Comparison of ENCODE assay signal across 26 cellular contexts in the genomic region with DNA sequence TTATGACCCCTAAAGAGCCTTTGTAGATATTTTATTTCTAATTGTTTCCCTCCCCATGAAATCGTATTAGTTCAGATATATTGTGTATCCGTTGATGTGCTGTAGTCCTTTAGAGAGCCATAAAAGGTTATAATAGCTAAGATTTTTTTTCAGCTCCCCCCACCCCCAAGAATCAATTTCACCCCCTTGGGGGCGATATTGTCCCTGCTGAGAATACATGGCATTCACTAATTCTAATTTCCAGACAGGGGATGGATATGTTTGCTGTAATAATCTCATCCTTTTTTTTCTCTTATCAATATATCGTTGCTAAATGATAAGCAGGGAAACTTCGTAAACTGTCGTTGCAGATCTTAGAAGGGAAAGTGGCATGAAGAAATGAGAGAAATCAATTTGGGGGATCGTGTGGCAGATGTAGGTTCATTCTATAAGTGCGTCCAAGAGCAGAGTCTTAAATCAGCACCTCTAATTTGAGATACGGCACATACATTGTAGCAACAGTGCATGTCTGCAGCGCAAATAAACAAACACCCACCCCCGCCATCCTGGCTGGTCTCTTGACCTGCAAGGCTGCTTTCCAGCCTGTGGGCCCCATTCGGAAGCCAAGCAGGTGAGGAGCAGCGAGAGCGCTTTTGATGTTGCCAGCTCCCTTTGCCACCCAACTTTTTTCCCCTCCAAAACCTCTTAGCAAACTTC.
A peak's percentile ranks its signal among the peaks of the same experiment; 100 is the strongest.
DNase-seq lines count a peak whose midpoint lies in the region; ATAC-seq, FAIRE-seq and TF ChIP-seq lines count a peak whose summit lies in the region.
"Had no signal": no experiment of that assay in that cellular context is flagged by ENCODE, and none has a peak within 500 bp of the region (broad histone marks: within the 10 kb centered on the region; RNA-seq: fewer than 3 reads in every experiment).

No MANE protein-coding gene starts in this region.

- TF ChIP-seq POLR2A in HepG2 (IDR thresholded peaks at IDR 0.05; ENCODE audit: insufficient read depth in 1 of 2, low read depth in 2 of 2, low read length in 2 of 2) = no peak

- H3K36me3 ChIP-seq in liver (ENCODE audit: control insufficient read depth in 4 of 4, insufficient read depth in 3 of 4, low read depth in 1 of 4, low read length in 3 of 4) = no peaks in the 10 kb centered on the region
- no peaks in the 10 kb centered on the region; a peak in 1 of 5 replicates for H3K36me3 ChIP-seq in HepG2 (replicated peaks in 1 of 2; ENCODE audit: control insufficient read depth in 1 of 2, insufficient read depth in 2 of 2, low read length in 2 of 2)
- H3K36me3 ChIP-seq: BLaER1, cardiac muscle cell, ovary, Peyer's patch, right lobe of liver, upper lobe of left lung had no signal

- H3K9me3 Mint-ChIP-seq in mesothelial cell of epicardium = no peaks in the 10 kb centered on the region
- H3K9me3 Mint-ChIP-seq: T-helper 1 cell treated with Interleukin-12 subunit alpha and Interleukin-12 subunit beta and Interleukin-4 antibody, amounts not matched to agents 30 μg/mL and 1 μg/mL, for 36 hours had no signal

- no peaks in the 10 kb centered on the region for H3K36me3 Mint-ChIP-seq in mesothelial cell of epicardium

- no peak overlapping the region for H3K9ac ChIP-seq in liver (ENCODE audit: low read depth in 1 of 2, low read length in 2 of 2)
- H3K9ac ChIP-seq in HepG2 (ENCODE audit: insufficient read depth, low read depth, low read length) = no peak overlapping the region
- H3K9ac ChIP-seq: BLaER1, GM23248 had no signal

- TF ChIP-seq RAD21 in liver (IDR thresholded peaks at IDR 0.05) (peak; percentile 18 to 31), HepG2 (CRISPR knock-in tag; IDR thresholded peaks at IDR 0.05) (no peak)

- no peak for DNase-seq in HepG2 (ENCODE audit: low spot score)
- DNase-seq in dorsolateral prefrontal cortex = no peak
- no peak for DNase-seq in mesothelial cell of epicardium (ENCODE audit: low spot score in 2 of 2, unreplicated experiment in 2 of 2)
- DNase-seq in HPDE6-E6E7 (ENCODE audit: extremely low spot score) = no peak
- no peak for DNase-seq in HT-29 (ENCODE audit: low spot score)
- DNase-seq in inferior parietal cortex (ENCODE audit: extremely low spot score) = no peak
- DNase-seq: activated CD4-positive, alpha-beta T cell treated with anti-CD3 and anti-CD28 coated beads for 4 hours; activated naive CD4-positive, alpha-beta T cell treated with Interleukin-2 at 50 U/mL for 16 hours; activated T-cell treated with anti-CD3 and anti-CD28 coated beads, Interleukin-2, amount 50 U/mL, for 4 hours; Caco-2; erythroblast; foreskin fibroblast; GM23248; KG1; kidney; mammary epithelial cell; NCI-H226; ovary; Peyer's patch; right lobe of liver; upper lobe of left lung had no signal

- no peaks in the 10 kb centered on the region for H3K4me1 ChIP-seq in liver (ENCODE audit: control insufficient read depth in 4 of 4, insufficient read depth in 4 of 4, low read length in 3 of 4)
- no peaks in the 10 kb centered on the region for H3K4me1 ChIP-seq in HepG2 (ENCODE audit: insufficient read depth, low read length)
- H3K4me1 ChIP-seq: BLaER1, Caco-2, Peyer's patch, right lobe of liver, upper lobe of left lung had no signal

- peak overlapping the region; percentile 12 for H3K4me3 Mint-ChIP-seq in mesothelial cell of epicardium
- H3K4me3 Mint-ChIP-seq: activated T-cell treated with anti-CD3 and anti-CD28 coated beads, Interleukin-2, amount 50 U/mL, for 4 hours; T-helper 1 cell treated with Interleukin-12 subunit alpha and Interleukin-12 subunit beta and Interleukin-4 antibody, amounts not matched to agents 30 μg/mL and 1 μg/mL, for 36 hours had no signal

- in situ Hi-C loops in HepG2 (cut with HindIII; ENCODE audit: extremely low pct_ligation_motif_present, low pct_unique_long_range_greater_than_20kb) = no loop called here

- no peaks in the 10 kb centered on the region for H3K9me3 ChIP-seq in liver (ENCODE audit: control insufficient read depth in 4 of 4, low read length in 3 of 4)
- H3K9me3 ChIP-seq in HepG2 (ENCODE audit: low read length) = no peaks in the 10 kb centered on the region
- H3K9me3 ChIP-seq: BLaER1, Caco-2, ovary, Peyer's patch, right lobe of liver, upper lobe of left lung had no signal

- CTCF ChIA-PET in HepG2 (lab: Yijun Ruan, JAX; ENCODE audit: low intra/inter-chr PET ratio, low total read pairs) = no interaction called here

- no peaks in the 10 kb centered on the region for H3K79me2 ChIP-seq in HepG2 (ENCODE audit: insufficient read depth, low read length)

- H3K27ac Mint-ChIP-seq in mesothelial cell of epicardium = no peak overlapping the region
- H3K27ac Mint-ChIP-seq: T-helper 1 cell treated with Interleukin-12 subunit alpha and Interleukin-12 subunit beta and Interleukin-4 antibody, amounts not matched to agents 30 μg/mL and 1 μg/mL, for 36 hours had no signal

- intact Hi-C loops in HepG2 (cut with micrococcal nuclease; ENCODE audit: unreplicated experiment) (no loop called here), dorsolateral prefrontal cortex (cut with DNase I) (no loop called here)

- H3K4me2 ChIP-seq in HepG2 (ENCODE audit: low read depth, low read length) = no peak overlapping the region
- H3K4me2 ChIP-seq: BLaER1 had no signal

- no peak for TF ChIP-seq EP300 in HepG2 (IDR thresholded peaks at IDR 0.05; ENCODE audit: low read depth in 2 of 2, low read length in 2 of 2)
- TF ChIP-seq EP300 in HepG2 (CRISPR knock-in tag; IDR thresholded peaks at IDR 0.05; ENCODE audit: borderline replicate concordance) = no peak

- peaks cover 32% of the 10 kb centered on the region for H3K27me3 Mint-ChIP-seq in mesothelial cell of epicardium (ENCODE audit: low read depth)

- H3K27me3 ChIP-seq in liver (ENCODE audit: control insufficient read depth in 4 of 4, insufficient read depth in 4 of 4, low read length in 3 of 4) (peaks cover 0 to 13% (median 0%) of the 10 kb centered on the region in 4 donors), HepG2 (ENCODE audit: control insufficient read depth in 1 of 2, insufficient read depth in 2 of 2, low read length in 2 of 2) (no peaks in the 10 kb centered on the region), dorsolateral prefrontal cortex (peaks cover 0 to 10% (median 0%) of the 10 kb centered on the region in 45 donors)
- H3K27me3 ChIP-seq: BLaER1, ovary, Peyer's patch, right lobe of liver, upper lobe of left lung had no signal

- TF ChIP-seq CTCF in liver (IDR thresholded peaks at IDR 0.05; ENCODE audit: low read depth, low read length, missing input control) (no peak), HepG2 (CRISPR knock-in tag; IDR thresholded peaks at IDR 0.05) (no peak), dorsolateral prefrontal cortex (IDR thresholded peaks at IDR 0.05 in 54 of 56, conservative IDR thresholded peaks at IDR 0.05 in 2 of 56; ENCODE audit: low read depth in 1 of 56, partially characterized antibody in 56 of 56) (peak in 9 of 56 donors; percentile 7 to 35 (median 13)), mesothelial cell of epicardium (IDR thresholded peaks at IDR 0.05; ENCODE audit: unreplicated experiment) (no peak)

- BruUV-seq in HepG2 (replicated peaks; lab: Mats Ljungman, UMichigan) = no TSS peak

- WGBS in liver = 38% methylated on average over 14 of the region's 14 CpGs
- 29% methylated on average over 14 of the region's 14 CpGs for WGBS in HepG2 (ENCODE audit: low lambda C conversion rate)

- H3K27ac ChIP-seq in liver (ENCODE audit: low read depth in 1 of 2, low read length in 2 of 2) (no peak overlapping the region), HepG2 (ENCODE audit: extremely low read length, insufficient read depth, low read length) (no peak overlapping the region), dorsolateral prefrontal cortex (peak overlapping the region in 1 of 59 donors; percentile 22)
- H3K27ac ChIP-seq: BLaER1, cardiac muscle cell, GM23248, ovary, Peyer's patch, right lobe of liver, upper lobe of left lung had no signal

- H3K4me1 Mint-ChIP-seq in mesothelial cell of epicardium = peaks cover 11% of the 10 kb centered on the region

- H3K4me3 ChIP-seq in liver (ENCODE audit: low read depth in 1 of 3, low read length in 3 of 3) = no peak overlapping the region
- H3K4me3 ChIP-seq in HepG2 (replicated peaks in 1 of 3; ENCODE audit: insufficient read depth in 1 of 3, low read depth in 2 of 3, low read length in 3 of 3) = no peak overlapping the region
- H3K4me3 ChIP-seq in dorsolateral prefrontal cortex = peak overlapping the region in 51 of 59 donors; percentile 0 to 55 (median 34)
- H3K4me3 ChIP-seq: BLaER1, cardiac muscle cell, GM23248, ovary, Peyer's patch, right lobe of liver, upper lobe of left lung had no signal

- no peaks in the 10 kb centered on the region for H4K20me1 ChIP-seq in HepG2 (ENCODE audit: insufficient read depth, low read length)
- H4K20me1 ChIP-seq: BLaER1 had no signal

- no peak overlapping the region for H2AFZ ChIP-seq in HepG2 (ENCODE audit: low read length)
- H2AFZ ChIP-seq: GM23248 had no signal

- POLR2A ChIA-PET in HepG2 (lab: Yijun Ruan, JAX) = no interaction called here

- ATAC-seq in HepG2 (no peak), GM21526 (IDR thresholded peaks at IDR 0.05; ENCODE audit: low FRiP score, unreplicated experiment) (no peak)
- ATAC-seq: activated T-cell treated with anti-CD3 and anti-CD28 coated beads, Interleukin-2, amount 50 U/mL, for 4 hours; right lobe of liver had no signal

- FAIRE-seq in HepG2 (lab: Jason Lieb, UNC) = no peak
- FAIRE-seq: kidney had no signal

TF ChIP-seq in liver, 16 proteins besides CTCF, POLR2A, EP300 and RAD21 (continues in another document):
- no peak for TF ChIP-seq SP1 (IDR thresholded peaks at IDR 0.05)
- no peak for TF ChIP-seq NR2F2 (IDR thresholded peaks at IDR 0.05)

TF ChIP-seq in HepG2, 621 proteins besides CTCF, POLR2A, EP300 and RAD21 (continues in another document):
- no peak for TF ChIP-seq ZSCAN25 (CRISPR knock-in tag; IDR thresholded peaks at IDR 0.05)
- TF ChIP-seq ZSCAN22 (CRISPR knock-in tag; IDR thresholded peaks at IDR 0.05) = no peak
- TF ChIP-seq TCF7 (IDR thresholded peaks at IDR 0.05; ENCODE audit: low read depth) = no peak
- TF ChIP-seq, protein P1, sequence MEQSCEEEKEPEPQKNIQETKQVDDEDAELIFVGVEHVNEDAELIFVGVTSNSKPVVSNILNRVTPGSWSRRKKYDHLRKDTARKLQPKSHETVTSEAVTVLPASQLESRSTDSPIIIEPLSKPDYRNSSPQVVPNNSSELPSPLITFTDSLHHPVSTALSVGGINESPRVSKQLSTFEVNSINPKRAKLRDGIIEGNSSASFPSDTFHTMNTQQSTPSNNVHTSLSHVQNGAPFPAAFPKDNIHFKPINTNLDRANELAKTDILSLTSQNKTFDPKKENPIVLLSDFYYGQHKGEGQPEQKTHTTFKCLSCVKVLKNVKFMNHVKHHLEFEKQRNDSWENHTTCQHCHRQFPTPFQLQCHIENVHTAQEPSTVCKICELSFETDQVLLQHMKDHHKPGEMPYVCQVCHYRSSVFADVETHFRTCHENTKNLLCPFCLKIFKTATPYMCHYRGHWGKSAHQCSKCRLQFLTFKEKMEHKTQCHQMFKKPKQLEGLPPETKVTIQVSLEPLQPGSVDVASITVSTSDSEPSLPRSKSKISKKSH (CRISPR knock-in tag; IDR thresholded peaks at IDR 0.05; ENCODE audit: borderline replicate concordance) = no peak

Comparison
In these comparisons a context has a peak if more than half of its experiments do, and no peak if none do; other contexts are left out.
1. H3K4me3 ChIP-seq: peak in dorsolateral prefrontal cortex (51 of 59); none in liver (0 of 3) and HepG2 (0 of 3).